Comparison of ENCODE assay signal across 8 cellular contexts in genomic region chr11:27319065-27319464, GRCh38. TPM values are rescaled to one million over a fixed set of nuclear protein-coding genes. Genes with fewer than 3 reads are reported as not detected.
DNase-seq lines count a peak whose midpoint lies in the region; ATAC-seq and TF ChIP-seq lines count a peak whose summit lies in the region.

No MANE protein-coding gene starts in this region.

- no peak for TF ChIP-seq CTCF in GM13977 (IDR thresholded peaks at IDR 0.05; ENCODE audit: extremely low read depth, insufficient read depth, missing control alignments)
- TF ChIP-seq CTCF in coronary artery (IDR thresholded peaks at IDR 0.05) = no peak

- ATAC-seq in GM21390 (IDR thresholded peaks at IDR 0.05; ENCODE audit: unreplicated experiment) = peak; percentile 100
- ATAC-seq in HG03439 (IDR thresholded peaks at IDR 0.05; ENCODE audit: unreplicated experiment) = peak; percentile 99
- ATAC-seq in Right ventricle myocardium inferior = no peak

- no peak overlapping the region for H3K27ac ChIP-seq in coronary artery

- in situ Hi-C loops in GM13977 (cut with MboI; ENCODE audit: low pct_unique_long_range_greater_than_20kb, low sequenced_read_pairs, unreplicated experiment) = no loop called here

- DNase-seq in GM13977 (ENCODE audit: low spot score) (peak; percentile 68), fibroblast of the conjunctiva (ENCODE audit: low read depth) (peak; percentile 17), NCI-H1105 treated with DMSO at 0.1 percent for 48 hours (lab: John Stamatoyannopoulos, UW) (no peak), Right ventricle myocardium inferior (ENCODE audit: missing footprints) (no peak), GDM1 (lab: John Stamatoyannopoulos, UW) (no peak), coronary artery (ENCODE audit: low spot score) (no peak)

- no peak overlapping the region for H3K4me3 ChIP-seq in coronary artery

- intact Hi-C loops in Right ventricle myocardium inferior (cut with DNase I) = no loop called here

RNA-seq across cellular contexts. Expression of gene CCDC34, which starts 44.0 kb away (rescaled TPM):
- 3.8 TPM for total RNA-seq in Right ventricle myocardium inferior

Comparison
In these comparisons a context has a peak if more than half of its experiments do, and no peak if none do; other contexts are left out.
1. DNase-seq: peak in GM13977 (single experiment) and fibroblast of the conjunctiva (single experiment); none in NCI-H1105 treated with DMSO at 0.1 percent for 48 hours (single experiment), Right ventricle myocardium inferior (single experiment), GDM1 (single experiment) and coronary artery (single experiment).